In the genomic region with DNA sequence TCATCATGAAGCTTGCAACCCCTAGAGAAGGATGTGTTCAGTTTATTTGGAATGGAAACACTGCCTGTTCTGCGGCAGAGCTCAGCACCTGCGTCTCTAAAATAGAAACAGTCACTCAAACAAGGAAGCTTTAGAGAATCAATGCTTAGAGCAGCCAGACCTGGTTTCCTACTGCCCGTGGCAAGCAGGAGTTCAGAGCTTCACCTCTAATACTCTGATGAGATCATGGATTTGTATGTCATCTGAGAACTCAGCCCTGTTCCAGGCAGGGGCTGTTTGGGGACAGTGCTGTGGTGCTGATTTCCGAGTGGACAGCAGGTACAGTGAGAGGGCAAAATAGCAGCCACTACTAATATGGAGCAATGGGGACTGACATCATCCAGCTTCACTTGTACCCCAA, we compare ENCODE assay signal across 18 cellular contexts.
A peak's percentile ranks its signal among the peaks of the same experiment; 100 is the strongest.
DNase-seq lines count a peak whose midpoint lies in the region; ATAC-seq and TF ChIP-seq lines count a peak whose summit lies in the region.
"Had no signal": no experiment of that assay in that cellular context is flagged by ENCODE, and none has a peak within 500 bp of the region (broad histone marks: within the 10 kb centered on the region; RNA-seq: fewer than 3 reads in every experiment).

No MANE protein-coding gene starts in this region.

- intact Hi-C loops in colonic mucosa (cut with DNase I) = no loop called here
- intact Hi-C loops in heart right ventricle (cut with DNase I) = no loop called here
- intact Hi-C loops in posterior vena cava (cut with DNase I) = no loop called here

- H3K4me1 ChIP-seq in BLaER1 treated with 17β-estradiol and CSF1 and Interleukin-3, amounts not matched to agents 10 nM and 100 nM = peaks cover 0 to 8% (median 2%) of the 10 kb centered on the region in 10 experiments; a peak in 8 of 20 replicates
- H3K4me1 ChIP-seq in GM23338 (ENCODE audit: insufficient read depth) (no peaks in the 10 kb centered on the region), colonic mucosa (no peaks in the 10 kb centered on the region), heart right ventricle (no peaks in the 10 kb centered on the region)
- H3K4me1 ChIP-seq: SJSA1 had no signal

- no peak for DNase-seq in GM23338 (ENCODE audit: low spot score)
- DNase-seq in colonic mucosa = peak; percentile 8
- DNase-seq in osteocyte (ENCODE audit: extremely low spot score, unreplicated experiment) = peak; percentile 32
- no peak for DNase-seq in kidney tubule cell (ENCODE audit: low spot score)
- DNase-seq in heart right ventricle = no peak
- DNase-seq in cerebellum (ENCODE audit: low spot score) = no peak
- no peak for DNase-seq in posterior vena cava (ENCODE audit: low spot score)
- DNase-seq: C1 segment of cervical spinal cord; CD8-positive, alpha-beta memory T cell; H7; KBM-7; NCI-H1694 treated with DMSO at 0.1 percent for 48 hours; NCI-H2227 treated with DMSO at 0.1 percent for 48 hours; NCI-H524 had no signal

- H3K27me3 Mint-ChIP-seq in GM23338 (ENCODE audit: insufficient read depth, low read depth, poor library complexity) (no peaks in the 10 kb centered on the region), osteocyte (ENCODE audit: unreplicated experiment) (no peaks in the 10 kb centered on the region)
- H3K27me3 Mint-ChIP-seq: CD8-positive, alpha-beta memory T cell had no signal

- H4K20me1 ChIP-seq in BLaER1 treated with 17β-estradiol and CSF1 and Interleukin-3, amounts not matched to agents 10 nM and 100 nM = no peaks in the 10 kb centered on the region
- H4K20me1 ChIP-seq in GM23338 (replicated peaks; ENCODE audit: insufficient read depth) = no peaks in the 10 kb centered on the region

- no peak for ATAC-seq in GM23338
- no peak for ATAC-seq in heart right ventricle
- ATAC-seq: HepG2, Panc1 had no signal

- H3K36me3 Mint-ChIP-seq in GM23338 (ENCODE audit: low read depth) (no peaks in the 10 kb centered on the region), osteocyte (ENCODE audit: unreplicated experiment) (no peaks in the 10 kb centered on the region)

- WGBS in heart right ventricle, 2 donors = 43 to 49% methylated on average over 4 of the region's 4 CpGs

- no peak overlapping the region for H2AFZ ChIP-seq in GM23338

- no peaks in the 10 kb centered on the region for H3F3A ChIP-seq in GM23338 (replicated peaks; ENCODE audit: low read depth)

- H3K36me3 ChIP-seq in BLaER1 treated with 17β-estradiol and CSF1 and Interleukin-3, amounts not matched to agents 10 nM and 100 nM = no peaks in the 10 kb centered on the region
- H3K36me3 ChIP-seq in GM23338 (ENCODE audit: insufficient read depth) = no peaks in the 10 kb centered on the region
- no peaks in the 10 kb centered on the region for H3K36me3 ChIP-seq in colonic mucosa
- H3K36me3 ChIP-seq in heart right ventricle = no peaks in the 10 kb centered on the region
- H3K36me3 ChIP-seq: SJSA1 had no signal

- H3K9me2 ChIP-seq in GM23338 (ENCODE audit: insufficient read depth) = peaks cover 5% of the 10 kb centered on the region; the same call in 1 of the 2 replicates

- no peak overlapping the region for H3K4me3 ChIP-seq in BLaER1 treated with 17β-estradiol and CSF1 and Interleukin-3, amounts not matched to agents 10 nM and 100 nM
- H3K4me3 ChIP-seq in GM23338 = no peak overlapping the region
- H3K4me3 ChIP-seq in colonic mucosa = no peak overlapping the region
- H3K4me3 ChIP-seq in heart right ventricle = no peak overlapping the region
- H3K4me3 ChIP-seq: SJSA1 had no signal

- peaks cover 3% of the 10 kb centered on the region; the same call in 1 of the 3 replicates for H3K4me1 Mint-ChIP-seq in GM23338
- no peaks in the 10 kb centered on the region for H3K4me1 Mint-ChIP-seq in osteocyte (ENCODE audit: unreplicated experiment)
- H3K4me1 Mint-ChIP-seq: CD8-positive, alpha-beta memory T cell had no signal

- no peaks in the 10 kb centered on the region for H3K79me2 ChIP-seq in GM23338 (replicated peaks; ENCODE audit: insufficient read depth)

- peaks cover 0 to 5% (median 0%) of the 10 kb centered on the region in 11 experiments; a peak in 1 of 22 replicates for H3K9me3 ChIP-seq in BLaER1 treated with 17β-estradiol and CSF1 and Interleukin-3, amounts not matched to agents 10 nM and 100 nM (replicated peaks in 1 of 11)
- no peaks in the 10 kb centered on the region for H3K9me3 ChIP-seq in colonic mucosa
- peaks cover 0 to 10% (median 0%) of the 10 kb centered on the region in 11 donors for H3K9me3 ChIP-seq in heart right ventricle

- H3K27me3 ChIP-seq in BLaER1 treated with 17β-estradiol and CSF1 and Interleukin-3, amounts not matched to agents 10 nM and 100 nM = no peaks in the 10 kb centered on the region
- no peaks in the 10 kb centered on the region for H3K27me3 ChIP-seq in GM23338 (ENCODE audit: insufficient read depth)
- H3K27me3 ChIP-seq in colonic mucosa = no peaks in the 10 kb centered on the region
- peaks cover 0 to 3% (median 0%) of the 10 kb centered on the region in 7 donors for H3K27me3 ChIP-seq in heart right ventricle
- H3K27me3 ChIP-seq: SJSA1 had no signal

- H3K4me2 ChIP-seq in BLaER1 treated with 17β-estradiol and CSF1 and Interleukin-3, amounts not matched to agents 10 nM and 100 nM = peak overlapping the region in 6 of 11 experiments; percentile 0 to 43 (median 24); a peak in 5 of 22 replicates
- H3K4me2 ChIP-seq in GM23338 = no peak overlapping the region

- H3K9me3 Mint-ChIP-seq in GM23338 (peaks cover 7% of the 10 kb centered on the region), osteocyte (ENCODE audit: unreplicated experiment) (peaks cover 59% of the 10 kb centered on the region)

- no peak for TF ChIP-seq CTCF in GM23338 (conservative IDR thresholded peaks at IDR 0.05; ENCODE audit: low read depth in 2 of 2)
- no peak for TF ChIP-seq CTCF in colonic mucosa (IDR thresholded peaks at IDR 0.05)
- no peak for TF ChIP-seq CTCF in osteocyte (IDR thresholded peaks at IDR 0.05)
- TF ChIP-seq CTCF in heart right ventricle (IDR thresholded peaks at IDR 0.05) = no peak

- no peak overlapping the region for H3K4me3 Mint-ChIP-seq in GM23338
- no peak overlapping the region for H3K4me3 Mint-ChIP-seq in osteocyte (ENCODE audit: unreplicated experiment)
- H3K4me3 Mint-ChIP-seq: CD8-positive, alpha-beta memory T cell had no signal

- no peak overlapping the region for H3K27ac Mint-ChIP-seq in GM23338
- H3K27ac Mint-ChIP-seq in osteocyte (ENCODE audit: unreplicated experiment) = no peak overlapping the region
- H3K27ac Mint-ChIP-seq: CD8-positive, alpha-beta memory T cell had no signal

- no peak overlapping the region for H3K27ac ChIP-seq in BLaER1 treated with 17β-estradiol and CSF1 and Interleukin-3, amounts not matched to agents 10 nM and 100 nM
- H3K27ac ChIP-seq in GM23338 (ENCODE audit: low read depth) (no peak overlapping the region), colonic mucosa (no peak overlapping the region), heart right ventricle (no peak overlapping the region)
- H3K27ac ChIP-seq: SJSA1 had no signal

- no peak overlapping the region for H3K9ac ChIP-seq in BLaER1 treated with 17β-estradiol and CSF1 and Interleukin-3, amounts not matched to agents 10 nM and 100 nM
- no peak overlapping the region for H3K9ac ChIP-seq in colonic mucosa (ENCODE audit: low read depth in 2 of 2, low read length in 2 of 2)

TF ChIP-seq in GM23338, 12 proteins besides CTCF, POLR2A, EP300 and RAD21:
- TF ChIP-seq EZH2 (IDR thresholded peaks at IDR 0.05; ENCODE audit: low read depth, unreplicated experiment) (no peak), ZNF331 (CRISPR knock-in tag; IDR thresholded peaks at IDR 0.05; ENCODE audit: low read depth) (no peak), REST (IDR thresholded peaks at IDR 0.05; ENCODE audit: unreplicated experiment) (peak; percentile 24)
- TF ChIP-seq, protein P1, sequence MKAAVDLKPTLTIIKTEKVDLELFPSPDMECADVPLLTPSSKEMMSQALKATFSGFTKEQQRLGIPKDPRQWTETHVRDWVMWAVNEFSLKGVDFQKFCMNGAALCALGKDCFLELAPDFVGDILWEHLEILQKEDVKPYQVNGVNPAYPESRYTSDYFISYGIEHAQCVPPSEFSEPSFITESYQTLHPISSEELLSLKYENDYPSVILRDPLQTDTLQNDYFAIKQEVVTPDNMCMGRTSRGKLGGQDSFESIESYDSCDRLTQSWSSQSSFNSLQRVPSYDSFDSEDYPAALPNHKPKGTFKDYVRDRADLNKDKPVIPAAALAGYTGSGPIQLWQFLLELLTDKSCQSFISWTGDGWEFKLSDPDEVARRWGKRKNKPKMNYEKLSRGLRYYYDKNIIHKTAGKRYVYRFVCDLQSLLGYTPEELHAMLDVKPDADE (IDR thresholded peaks at IDR 0.05) = no peak

Comparison
In these comparisons a context has a peak if more than half of its experiments do, and no peak if none do; other contexts are left out.
1. DNase-seq: peak in colonic mucosa (single experiment) and osteocyte (single experiment); none in GM23338 (single experiment), kidney tubule cell (single experiment), heart right ventricle (0 of 2), cerebellum (single experiment) and posterior vena cava (single experiment).